Comparison of ENCODE assay signal across 13 cellular contexts in genomic region chr20:37991506-37992302, GRCh38. TPM values are rescaled to one million over a fixed set of nuclear protein-coding genes. Genes with fewer than 3 reads are reported as not detected.
A peak's percentile ranks its signal among the peaks of the same experiment; 100 is the strongest.
DNase-seq lines count a peak whose midpoint lies in the region; ATAC-seq and TF ChIP-seq lines count a peak whose summit lies in the region.
"Had no signal": no experiment of that assay in that cellular context is flagged by ENCODE, and none has a peak within 500 bp of the region (broad histone marks: within the 10 kb centered on the region; RNA-seq: fewer than 3 reads in every experiment).

No MANE protein-coding gene starts in this region.

- H3K4me3 ChIP-seq in cardiac muscle cell (no peak overlapping the region), Peyer's patch (no peak overlapping the region), thyroid gland (replicated peaks in 1 of 3) (no peak overlapping the region)
- H3K4me3 ChIP-seq: colonic mucosa, thoracic aorta had no signal

- H3K27ac ChIP-seq in cardiac muscle cell (peak overlapping the region; percentile 92), Peyer's patch (peak overlapping the region; percentile 6 to 72 (median 26)), thyroid gland (peak overlapping the region in 2 of 3 donors; percentile 94)
- H3K27ac ChIP-seq: colonic mucosa, thoracic aorta had no signal

- no peaks in the 10 kb centered on the region for H3K36me3 Mint-ChIP-seq in glutamatergic neuron (ENCODE audit: unreplicated experiment)

- H3K4me3 Mint-ChIP-seq in glutamatergic neuron (ENCODE audit: unreplicated experiment): peak overlapping the region; percentile 31
- H3K4me3 Mint-ChIP-seq: HFFc6 had no signal

- no peaks in the 10 kb centered on the region for H3K9me3 ChIP-seq in cardiac muscle cell (ENCODE audit: low read depth)
- H3K9me3 ChIP-seq in Peyer's patch: no peaks in the 10 kb centered on the region
- no peaks in the 10 kb centered on the region for H3K9me3 ChIP-seq in thyroid gland
- H3K9me3 ChIP-seq: colonic mucosa, thoracic aorta had no signal

- intact Hi-C loops in cardiac septum (cut with DNase I) (loop anchor here (5.0 to 10.0 kb wide), 5 partner anchors 89 to 429 kb away; partner anchors contain the start of gene VSTM2L), thyroid gland (cut with DNase I) (no loop called here)

- TF ChIP-seq CTCF in cardiac muscle cell (IDR thresholded peaks at IDR 0.05; ENCODE audit: low read depth, low read length): no peak
- no peak for TF ChIP-seq CTCF in Peyer's patch (IDR thresholded peaks at IDR 0.05)
- TF ChIP-seq CTCF in glutamatergic neuron (IDR thresholded peaks at IDR 0.05; ENCODE audit: partially characterized antibody, unreplicated experiment): no peak
- TF ChIP-seq CTCF in thyroid gland (IDR thresholded peaks at IDR 0.05): no peak

- H3K36me3 ChIP-seq in cardiac muscle cell: peaks cover 13% of the 10 kb centered on the region
- H3K36me3 ChIP-seq in Peyer's patch: peaks cover 0 to 33% (median 0%) of the 10 kb centered on the region in 3 donors
- H3K36me3 ChIP-seq in thyroid gland: no peaks in the 10 kb centered on the region
- H3K36me3 ChIP-seq: colonic mucosa had no signal

- TF ChIP-seq POLR2A in Peyer's patch (IDR thresholded peaks at IDR 0.05) (no peak), thyroid gland (IDR thresholded peaks at IDR 0.05) (no peak)

- 95 to 99% methylated on average over 6 of the region's 6 CpGs for WGBS in thyroid gland, 2 donors

- H3K4me1 ChIP-seq in cardiac muscle cell (ENCODE audit: low read depth) (peaks cover 68% of the 10 kb centered on the region), Peyer's patch (peaks cover 0 to 7% (median 7%) of the 10 kb centered on the region in 4 donors), thyroid gland (peaks cover 73 to 91% of the 10 kb centered on the region in 2 donors)

- ATAC-seq in GM19463 (IDR thresholded peaks at IDR 0.05; ENCODE audit: unreplicated experiment): no peak
- no peak for ATAC-seq in GM21723 (IDR thresholded peaks at IDR 0.05; ENCODE audit: unreplicated experiment)

- H3K9me3 Mint-ChIP-seq in glutamatergic neuron (ENCODE audit: unreplicated experiment): no peaks in the 10 kb centered on the region
- H3K9me3 Mint-ChIP-seq: HFFc6 had no signal

- peaks cover 2% of the 10 kb centered on the region for H3K27me3 Mint-ChIP-seq in glutamatergic neuron (ENCODE audit: unreplicated experiment)

- H3K27me3 ChIP-seq in cardiac muscle cell: no peaks in the 10 kb centered on the region
- no peaks in the 10 kb centered on the region for H3K27me3 ChIP-seq in Peyer's patch
- H3K27me3 ChIP-seq in thyroid gland: no peaks in the 10 kb centered on the region
- H3K27me3 ChIP-seq: colonic mucosa had no signal

- H3K4me1 Mint-ChIP-seq in glutamatergic neuron (ENCODE audit: low read depth, unreplicated experiment): peaks cover 61% of the 10 kb centered on the region

- DNase-seq in cardiac muscle cell (ENCODE audit: low read depth in 1 of 2, low spot score in 1 of 2) (no peak), cardiac septum (ENCODE audit: low spot score) (no peak), Peyer's patch (no peak), glutamatergic neuron (no peak), thyroid gland (no peak), occipital lobe (lab: John Stamatoyannopoulos, UW) (no peak)
- DNase-seq: colonic mucosa, HFFc6, KBM-7, posterior cingulate gyrus had no signal

- peak overlapping the region; percentile 84 for H3K27ac Mint-ChIP-seq in glutamatergic neuron (ENCODE audit: unreplicated experiment)

RNA-seq across cellular contexts. Expression of gene TTI1, which starts 41.6 kb away (rescaled TPM):
- 19.0 and 23.0 TPM in 2 replicates for total RNA-seq in cardiac muscle cell
- 23.1 and 32.8 TPM in 2 replicates for polyA plus RNA-seq in cardiac muscle cell
- total RNA-seq in cardiac septum: 11.4 TPM
- total RNA-seq in Peyer's patch: 10 to 100 TPM in 3 of 4 donors, 1 to 10 TPM in 1; 9.3 to 34.7 (median 14.8) TPM
- 22.9 TPM for total RNA-seq in glutamatergic neuron (ENCODE audit: unreplicated experiment)
- total RNA-seq in thyroid gland: 10 to 100 TPM; 23.0 to 45.0 (median 30.1) TPM
- 28.1 TPM for total RNA-seq in occipital lobe

RNA-seq across cellular contexts. Expression of gene RPRD1B, which starts 41.8 kb away (rescaled TPM):
- total RNA-seq in cardiac muscle cell (26.2 and 43.5 TPM in 2 replicates), cardiac septum (62.2 TPM), Peyer's patch (10 to 100 TPM; 44.5 to 55.4 (median 52.4) TPM), glutamatergic neuron (ENCODE audit: unreplicated experiment) (29.2 TPM), thyroid gland (10 to 100 TPM; 24.2 to 58.9 (median 27.0) TPM), occipital lobe (34.3 TPM)
- 31.0 and 44.5 TPM in 2 replicates for polyA plus RNA-seq in cardiac muscle cell

Comparison
In these comparisons a context has a peak if more than half of its experiments do, and no peak if none do; other contexts are left out.
1. H3K27ac ChIP-seq: peak in every context shown above with its lines; median percentile 94 in thyroid gland; 92 in cardiac muscle cell; 26 in Peyer's patch.